27 cellular contexts compared by ENCODE assay signal in genomic region chr10:62919776-62920175, GRCh38.
"Had no signal": no experiment of that assay in that cellular context is flagged by ENCODE, and none has a peak within 500 bp of the region (broad histone marks: within the 10 kb centered on the region; RNA-seq: fewer than 3 reads in every experiment).

No MANE protein-coding gene starts in this region.

- H3K27ac Mint-ChIP-seq: activated B cell treated with CpG ODN at 0.5 μM for 24 hours; activated CD4-positive, alpha-beta T cell treated with anti-CD3 and anti-CD28 coated beads for 36 hours; activated naive CD8-positive, alpha-beta T cell treated with anti-CD3 and anti-CD28 coated beads, Interleukin-2, amount 50 U/mL, for 24 hours; immature natural killer cell; naive thymus-derived CD8-positive, alpha-beta T cell; neural progenitor cell; stimulated activated effector memory CD8-positive, alpha-beta T cell treated with anti-CD3 and anti-CD28 coated beads, Interleukin-12 subunit alpha, Interleukin-12 subunit beta, amount 100 ng/mL, for 72 hours; stimulated activated naive CD8-positive, alpha-beta T cell treated with anti-CD3 and anti-CD28 coated beads, Interleukin-15, amount 100 ng/mL, for 72 hours had no signal

- H3K36me3 ChIP-seq: esophagus muscularis mucosa, left lung, neural progenitor cell, tibial nerve, uterus had no signal

- H3K9me3 Mint-ChIP-seq: activated B cell treated with CpG ODN at 0.5 μM for 24 hours; activated naive CD8-positive, alpha-beta T cell treated with anti-CD3 and anti-CD28 coated beads, Interleukin-2, amount 50 U/mL, for 24 hours; activated T-cell treated with anti-CD3 and anti-CD28 coated beads, Interleukin-2, amount 50 U/mL, for 4 hours; immature natural killer cell; neural progenitor cell; stimulated activated effector memory CD8-positive, alpha-beta T cell treated with anti-CD3 and anti-CD28 coated beads, Interleukin-12 subunit alpha, Interleukin-12 subunit beta, amount 100 ng/mL, for 72 hours; stimulated activated naive CD8-positive, alpha-beta T cell treated with anti-CD3 and anti-CD28 coated beads, Interleukin-15, amount 100 ng/mL, for 72 hours had no signal

- H3K4me1 ChIP-seq: body of pancreas, left lung, neural progenitor cell, uterus had no signal

- H3K4me3 Mint-ChIP-seq: activated B cell treated with CpG ODN at 0.5 μM for 24 hours; activated CD4-positive, alpha-beta T cell treated with anti-CD3 and anti-CD28 coated beads for 36 hours; activated naive CD8-positive, alpha-beta T cell treated with anti-CD3 and anti-CD28 coated beads, Interleukin-2, amount 50 U/mL, for 24 hours; activated T-cell treated with anti-CD3 and anti-CD28 coated beads, Interleukin-2, amount 50 U/mL, for 4 hours; immature natural killer cell; naive thymus-derived CD8-positive, alpha-beta T cell; neural progenitor cell; stimulated activated effector memory CD8-positive, alpha-beta T cell treated with anti-CD3 and anti-CD28 coated beads, Interleukin-12 subunit alpha, Interleukin-12 subunit beta, amount 100 ng/mL, for 72 hours; stimulated activated naive CD8-positive, alpha-beta T cell treated with anti-CD3 and anti-CD28 coated beads, Interleukin-15, amount 100 ng/mL, for 72 hours had no signal

- ATAC-seq: activated CD4-positive, alpha-beta T cell treated with anti-CD3 and anti-CD28 coated beads for 36 hours; activated naive CD8-positive, alpha-beta T cell treated with anti-CD3 and anti-CD28 coated beads, Interleukin-2, amount 50 U/mL, for 24 hours; activated T-cell treated with anti-CD3 and anti-CD28 coated beads, Interleukin-2, amount 50 U/mL, for 4 hours; body of pancreas; left lung; naive thymus-derived CD8-positive, alpha-beta T cell; sciatic nerve; stimulated activated effector memory CD8-positive, alpha-beta T cell treated with anti-CD3 and anti-CD28 coated beads, Interleukin-12 subunit alpha, Interleukin-12 subunit beta, amount 100 ng/mL, for 72 hours; stimulated activated naive CD8-positive, alpha-beta T cell treated with anti-CD3 and anti-CD28 coated beads, Interleukin-15, amount 100 ng/mL, for 72 hours had no signal

- H3K9me3 ChIP-seq: body of pancreas, esophagus muscularis mucosa, left lung, tibial nerve, uterus had no signal

- H3K36me3 Mint-ChIP-seq: immature natural killer cell; neural progenitor cell; stimulated activated effector memory CD8-positive, alpha-beta T cell treated with anti-CD3 and anti-CD28 coated beads, Interleukin-12 subunit alpha, Interleukin-12 subunit beta, amount 100 ng/mL, for 72 hours had no signal

- H3K27me3 ChIP-seq: body of pancreas, left lung, neural progenitor cell, tibial nerve, uterus had no signal

- H3K4me3 ChIP-seq: body of pancreas, esophagus muscularis mucosa, left lung, lung, neural progenitor cell, tibial nerve, uterus had no signal

- H3K9ac ChIP-seq: neural progenitor cell had no signal

- H3K4me1 Mint-ChIP-seq: immature natural killer cell; naive thymus-derived CD8-positive, alpha-beta T cell; neural progenitor cell had no signal

- DNase-seq: activated B cell treated with CpG ODN at 0.5 μM for 24 hours; activated CD4-positive, alpha-beta T cell treated with anti-CD3 and anti-CD28 coated beads for 36 hours; activated CD4-positive, alpha-beta T cell treated with anti-CD3 and anti-CD28 coated beads, Interleukin-2, amount 50 U/mL, for 4 hours; activated CD8-positive, alpha-beta memory T cell treated with anti-CD3 and anti-CD28 coated beads, Interleukin-2, amount 50 U/mL, for 48 hours; activated naive CD4-positive, alpha-beta T cell treated with anti-CD3 and anti-CD28 coated beads, Interleukin-2, amount 50 U/mL, for 16 hours; activated naive CD8-positive, alpha-beta T cell treated with anti-CD3 and anti-CD28 coated beads, Interleukin-2, amount 50 U/mL, for 24 hours; activated T-cell treated with anti-CD3 and anti-CD28 coated beads, Interleukin-2, amount 50 U/mL, for 4 hours; anterior cingulate cortex; body of pancreas; central memory CD4-positive, alpha-beta T cell; dermis blood vessel endothelial cell; effector CD8-positive, alpha-beta T cell; immature natural killer cell; kidney glomerular epithelial cell; left lung; naive thymus-derived CD8-positive, alpha-beta T cell; small intestine; stimulated activated CD4-positive, alpha-beta T cell treated with anti-CD3 and anti-CD28 coated beads, Interleukin-2, amount 100 ng/mL, for 24 hours; stimulated activated naive CD8-positive, alpha-beta T cell treated with anti-CD3 and anti-CD28 coated beads, Interleukin-15, amount 100 ng/mL, for 72 hours; T1000; uterus had no signal

- H3K4me2 ChIP-seq: neural progenitor cell had no signal

- H3K27ac ChIP-seq: body of pancreas, esophagus muscularis mucosa, left lung, neural progenitor cell, tibial nerve, uterus had no signal

- H2AFZ ChIP-seq: neural progenitor cell had no signal

- H3K27me3 Mint-ChIP-seq: activated B cell treated with CpG ODN at 0.5 μM for 24 hours had no signal
